Comparison of ENCODE assay signal across 2 cellular contexts in genomic region chr10:70657036-70657435, GRCh38.
TF ChIP-seq lines count a peak whose summit lies in the region.

No MANE protein-coding gene starts in this region.

TF ChIP-seq in IMR-90, 13 proteins besides CTCF, POLR2A, EP300 and RAD21:
- TF ChIP-seq MAZ (IDR thresholded peaks at IDR 0.05; ENCODE audit: borderline replicate concordance, low read depth, low read length) = no peak

TF ChIP-seq in HEK293T, 16 proteins besides CTCF, POLR2A, EP300 and RAD21:
- no peak for TF ChIP-seq ELF4 (IDR thresholded peaks at IDR 0.05)
- TF ChIP-seq, protein P1, sequence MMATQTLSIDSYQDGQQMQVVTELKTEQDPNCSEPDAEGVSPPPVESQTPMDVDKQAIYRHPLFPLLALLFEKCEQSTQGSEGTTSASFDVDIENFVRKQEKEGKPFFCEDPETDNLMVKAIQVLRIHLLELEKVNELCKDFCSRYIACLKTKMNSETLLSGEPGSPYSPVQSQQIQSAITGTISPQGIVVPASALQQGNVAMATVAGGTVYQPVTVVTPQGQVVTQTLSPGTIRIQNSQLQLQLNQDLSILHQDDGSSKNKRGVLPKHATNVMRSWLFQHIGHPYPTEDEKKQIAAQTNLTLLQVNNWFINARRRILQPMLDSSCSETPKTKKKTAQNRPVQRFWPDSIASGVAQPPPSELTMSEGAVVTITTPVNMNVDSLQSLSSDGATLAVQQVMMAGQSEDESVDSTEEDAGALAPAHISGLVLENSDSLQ (IDR thresholded peaks at IDR 0.05) = no peak
- TF ChIP-seq FOXK2 (IDR thresholded peaks at IDR 0.05) = no peak
- TF ChIP-seq FOXM1 (IDR thresholded peaks at IDR 0.05; ENCODE audit: borderline replicate concordance) = no peak
- no peak for TF ChIP-seq FOXA1 (IDR thresholded peaks at IDR 0.05)
- no peak for TF ChIP-seq L3MBTL2 (conservative IDR thresholded peaks at IDR 0.05)
- TF ChIP-seq ZNF384 (IDR thresholded peaks at IDR 0.05) = no peak
- no peak for TF ChIP-seq ARNT (IDR thresholded peaks at IDR 0.05)
